ENCODE assay signal across 1 cellular context in the genomic region with DNA sequence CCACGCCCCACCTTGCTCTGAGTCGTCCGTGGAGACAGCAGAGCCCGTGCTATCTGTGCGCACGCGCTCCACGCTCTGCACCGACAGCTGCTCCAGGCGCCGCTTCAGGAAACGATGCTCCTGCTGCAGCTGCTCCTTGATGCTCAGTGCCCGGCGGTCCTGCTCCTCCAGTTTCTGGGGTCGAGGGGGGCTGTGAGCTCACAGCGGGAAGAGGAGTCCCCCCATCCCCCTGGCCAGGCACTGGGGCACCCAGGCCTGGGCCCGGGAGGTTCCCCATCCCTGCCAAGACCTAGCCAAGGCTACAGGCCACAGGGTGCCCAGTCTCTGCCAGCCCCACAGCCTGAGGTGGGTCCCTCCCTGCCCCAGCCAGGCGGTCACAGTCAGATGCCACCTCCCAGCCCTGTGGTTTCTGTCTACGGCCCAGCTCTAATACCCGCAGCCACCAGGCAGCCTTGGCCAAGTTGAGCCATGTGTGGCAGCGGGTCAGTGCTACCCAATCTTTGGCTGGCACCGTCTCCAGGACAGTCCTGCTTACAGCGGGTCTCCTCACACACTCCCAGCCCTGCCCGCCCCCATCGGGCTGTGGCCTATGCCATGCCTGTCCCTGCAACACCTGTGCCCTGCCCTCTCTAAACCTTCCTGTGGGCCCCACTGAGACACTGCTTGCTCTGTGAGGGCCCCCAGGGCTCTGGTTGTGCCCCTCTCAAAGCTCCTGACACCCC.
A peak's percentile ranks its signal among the peaks of the same experiment; 100 is the strongest.
TF ChIP-seq lines count a peak whose summit lies in the region.

No MANE protein-coding gene starts in this region.

TF ChIP-seq in HepG2, 621 proteins besides CTCF, POLR2A, EP300 and RAD21:
- TF ChIP-seq, protein P1, sequence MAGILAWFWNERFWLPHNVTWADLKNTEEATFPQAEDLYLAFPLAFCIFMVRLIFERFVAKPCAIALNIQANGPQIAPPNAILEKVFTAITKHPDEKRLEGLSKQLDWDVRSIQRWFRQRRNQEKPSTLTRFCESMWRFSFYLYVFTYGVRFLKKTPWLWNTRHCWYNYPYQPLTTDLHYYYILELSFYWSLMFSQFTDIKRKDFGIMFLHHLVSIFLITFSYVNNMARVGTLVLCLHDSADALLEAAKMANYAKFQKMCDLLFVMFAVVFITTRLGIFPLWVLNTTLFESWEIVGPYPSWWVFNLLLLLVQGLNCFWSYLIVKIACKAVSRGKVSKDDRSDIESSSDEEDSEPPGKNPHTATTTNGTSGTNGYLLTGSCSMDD (CRISPR knock-in tag; IDR thresholded peaks at IDR 0.05): no peak
- TF ChIP-seq AGO2 (optimal IDR thresholded peaks at IDR 0.05; ENCODE audit: low read depth, low read length) (peak; percentile 42), RBFOX2 (IDR thresholded peaks at IDR 0.05; ENCODE audit: low read depth, low read length) (peak; percentile 31; the same call in 1 of the 2 replicates)
TF ChIP-seq in HepG2: peak in this region for 2.
